ENCODE assay signal across 14 cellular contexts in genomic region chr22:22941831-22942510, GRCh38. TPM values are rescaled to one million over a fixed set of nuclear protein-coding genes. Genes with fewer than 3 reads are reported as not detected.
DNase-seq lines count a peak whose midpoint lies in the region; ATAC-seq and TF ChIP-seq lines count a peak whose summit lies in the region.
"Had no signal": no experiment of that assay in that cellular context is flagged by ENCODE, and none has a peak within 500 bp of the region (broad histone marks: within the 10 kb centered on the region; RNA-seq: fewer than 3 reads in every experiment).

No MANE protein-coding gene starts in this region.

- no peaks in the 10 kb centered on the region for H3K36me3 Mint-ChIP-seq in activated CD4-positive, alpha-beta memory T cell treated with anti-CD3 and anti-CD28 coated beads, Interleukin-2, amount 10 ng/mL, durations not matched to agents 7 days and 5 days (ENCODE audit: low read depth)
- H3K36me3 Mint-ChIP-seq: T-cell had no signal

- H3K27me3 ChIP-seq in transverse colon, result no peaks in the 10 kb centered on the region

- 88% methylated on average over 6 of the region's 6 CpGs; no CpG with 5 or more reads in 1 of the 2 donors for WGBS in transverse colon (ENCODE audit: low coverage in 1 of 2), 2 donors

- H3K4me3 Mint-ChIP-seq in activated CD4-positive, alpha-beta memory T cell treated with anti-CD3 and anti-CD28 coated beads, Interleukin-2, amount 10 ng/mL, durations not matched to agents 7 days and 5 days, result no peak overlapping the region
- H3K4me3 Mint-ChIP-seq: T-cell had no signal

- peak; percentile 61 for DNase-seq in activated effector memory CD4-positive, alpha-beta T cell treated with anti-CD3 and anti-CD28 coated beads, Interleukin-2, amount 50 U/mL, for 16 hours
- no peak for DNase-seq in activated effector memory CD4-positive, alpha-beta T cell treated with Interleukin-2 at 50 U/mL for 16 hours
- DNase-seq in activated CD4-positive, alpha-beta memory T cell treated with anti-CD3 and anti-CD28 coated beads, Interleukin-2, amount 10 ng/mL, durations not matched to agents 7 days and 5 days, result peak; percentile 15
- peak; percentile 62 for DNase-seq in mesenteric fat pad (ENCODE audit: low spot score)
- peak; percentile 4 for DNase-seq in transverse colon
- DNase-seq in NCI-H2171 treated with DMSO at 0.1 percent for 48 hours (lab: John Stamatoyannopoulos, UW), result no peak
- DNase-seq: amniotic stem cell had no signal

- TF ChIP-seq EP300 in transverse colon (IDR thresholded peaks at IDR 0.05; ENCODE audit: low read depth), result no peak

- POLR2A ChIA-PET in activated CD4-positive, alpha-beta memory T cell treated with anti-CD3 and anti-CD28 coated beads, Interleukin-2, amount 10 ng/mL, durations not matched to agents 7 days and 5 days (lab: Charles Lee), result interaction anchor here (1.0 to 3.1 kb wide), 3 partner anchors 13 to 62 kb away, joined by 3 to 13 read pairs (median 5); no protein-coding TSS in a partner anchor

- in situ Hi-C loops in transverse colon (cut with MboI; ENCODE audit: low pct_ligation_motif_present in 1 of 4, low pct_unique_long_range_greater_than_20kb in 1 of 4, low sequenced_read_pairs in 3 of 4), result no loop called here

- peaks cover 13% of the 10 kb centered on the region for H3K4me1 Mint-ChIP-seq in activated CD4-positive, alpha-beta memory T cell treated with anti-CD3 and anti-CD28 coated beads, Interleukin-2, amount 10 ng/mL, durations not matched to agents 7 days and 5 days

- intact Hi-C loops in transverse colon (cut with DNase I; ENCODE audit: low total_unique reads), result no loop called here

- no peaks in the 10 kb centered on the region for H3K9me3 ChIP-seq in transverse colon

- H3K9me3 Mint-ChIP-seq in activated CD4-positive, alpha-beta memory T cell treated with anti-CD3 and anti-CD28 coated beads, Interleukin-2, amount 10 ng/mL, durations not matched to agents 7 days and 5 days, result no peaks in the 10 kb centered on the region
- H3K9me3 Mint-ChIP-seq: T-cell had no signal

- H3K27ac Mint-ChIP-seq in activated CD4-positive, alpha-beta memory T cell treated with anti-CD3 and anti-CD28 coated beads, Interleukin-2, amount 10 ng/mL, durations not matched to agents 7 days and 5 days, result no peak overlapping the region
- H3K27ac Mint-ChIP-seq: progenitor cell of endocrine pancreas, T-cell had no signal

- no peak for TF ChIP-seq CTCF in transverse colon (IDR thresholded peaks at IDR 0.05)

- ATAC-seq in GM18909 (IDR thresholded peaks at IDR 0.05; ENCODE audit: poor library complexity, unreplicated experiment) (no peak), HG02885 (IDR thresholded peaks at IDR 0.05; ENCODE audit: poor library complexity, unreplicated experiment) (no peak)

- no peaks in the 10 kb centered on the region for H3K36me3 ChIP-seq in transverse colon

- peak overlapping the region in 1 of 4 donors; percentile 39 for H3K27ac ChIP-seq in transverse colon
- H3K27ac ChIP-seq: RWPE1 had no signal

- no peak for TF ChIP-seq POLR2A in transverse colon (IDR thresholded peaks at IDR 0.05)

- H3K27me3 Mint-ChIP-seq in activated CD4-positive, alpha-beta memory T cell treated with anti-CD3 and anti-CD28 coated beads, Interleukin-2, amount 10 ng/mL, durations not matched to agents 7 days and 5 days, result peaks cover 18% of the 10 kb centered on the region
- H3K27me3 Mint-ChIP-seq: T-cell had no signal

- no peaks in the 10 kb centered on the region for H3K4me1 ChIP-seq in transverse colon

- H3K4me3 ChIP-seq in transverse colon, result no peak overlapping the region

- CTCF ChIA-PET in activated CD4-positive, alpha-beta memory T cell treated with anti-CD3 and anti-CD28 coated beads, Interleukin-2, amount 10 ng/mL, durations not matched to agents 7 days and 5 days (lab: Charles Lee), result interaction anchor here (0.6 to 6.4 kb wide), 17 partner anchors 10 to 1591 kb away, joined by 3 to 43 read pairs (median 3); no protein-coding TSS in a partner anchor

RNA-seq across cellular contexts. Expression of gene IGLL5, which starts 54.4 kb away (rescaled TPM):
- total RNA-seq in activated CD4-positive, alpha-beta memory T cell treated with anti-CD3 and anti-CD28 coated beads, Interleukin-2, amount 10 ng/mL, durations not matched to agents 7 days and 5 days, result not detected
- total RNA-seq in mesenteric fat pad (not detected), transverse colon (100 to 1,000 TPM in 1 of 4 donors, 10 to 100 TPM in 2, not detected in 1; 14.9 to 104 (median 33.8) TPM)
- total RNA-seq: A673, progenitor cell of endocrine pancreas, temporal lobe had no signal

Comparison
In these comparisons a context has a peak if more than half of its experiments do, and no peak if none do; other contexts are left out.
1. DNase-seq: peak in activated effector memory CD4-positive, alpha-beta T cell treated with anti-CD3 and anti-CD28 coated beads, Interleukin-2, amount 50 U/mL, for 16 hours (single experiment), activated CD4-positive, alpha-beta memory T cell treated with anti-CD3 and anti-CD28 coated beads, Interleukin-2, amount 10 ng/mL, durations not matched to agents 7 days and 5 days (single experiment), mesenteric fat pad (single experiment) and transverse colon (single experiment); none in activated effector memory CD4-positive, alpha-beta T cell treated with Interleukin-2 at 50 U/mL for 16 hours (single experiment) and NCI-H2171 treated with DMSO at 0.1 percent for 48 hours (single experiment).